Comparison of ENCODE assay signal across 21 cellular contexts in genomic region chr10:10462116-10462515, GRCh38.
"Had no signal": no experiment of that assay in that cellular context is flagged by ENCODE, and none has a peak within 500 bp of the region (broad histone marks: within the 10 kb centered on the region; RNA-seq: fewer than 3 reads in every experiment).

No MANE protein-coding gene starts in this region.

- H3K9me3 ChIP-seq: breast epithelium, neutrophil, pancreas, testis, upper lobe of right lung had no signal

- H3K9me3 Mint-ChIP-seq: immature natural killer cell; memory B cell; naive thymus-derived CD4-positive, alpha-beta T cell had no signal

- H3K27ac ChIP-seq: breast epithelium, coronary artery, neutrophil, pancreas, testis, upper lobe of right lung had no signal

- H3K27me3 ChIP-seq: breast epithelium, neutrophil, testis, upper lobe of right lung had no signal

- DNase-seq: activated CD4-positive, alpha-beta T cell treated with anti-CD3 and anti-CD28 coated beads, Interleukin-2, amount 50 U/mL, for 1 hour; activated CD4-positive, CD25-positive, alpha-beta regulatory T cell treated with anti-CD3 and anti-CD28 coated beads, Interleukin-2, amount 50 U/mL, for 72 hours; activated CD8-positive, alpha-beta memory T cell treated with anti-CD3 and anti-CD28 coated beads, Interleukin-2, amount 50 U/mL, for 4 hours; activated effector memory CD4-positive, alpha-beta T cell treated with Interleukin-2 at 50 U/mL for 16 hours; activated naive CD4-positive, alpha-beta T cell treated with anti-CD3 and anti-CD28 coated beads, Interleukin-2, amount 50 U/mL, for 16 hours; activated T-cell treated with anti-CD3 and anti-CD28 coated beads, Interleukin-2, amount 50 U/mL, for 48 hours; aorta; immature natural killer cell; kidney glomerular epithelial cell; naive thymus-derived CD4-positive, alpha-beta T cell; pancreas; stimulated activated CD4-positive, alpha-beta T cell treated with anti-CD3 and anti-CD28 coated beads, Interleukin-4, amount 100 ng/mL, for 1 hour; T1000; testis; upper lobe of right lung had no signal

- H3K4me1 Mint-ChIP-seq: immature natural killer cell; memory B cell; naive thymus-derived CD4-positive, alpha-beta T cell had no signal

- H3K27ac Mint-ChIP-seq: immature natural killer cell; memory B cell; naive thymus-derived CD4-positive, alpha-beta T cell had no signal

- H3K4me1 ChIP-seq: breast epithelium, pancreas, testis, upper lobe of right lung had no signal

- H3K4me3 Mint-ChIP-seq: immature natural killer cell; memory B cell; naive thymus-derived CD4-positive, alpha-beta T cell had no signal

- ATAC-seq: naive thymus-derived CD4-positive, alpha-beta T cell; sciatic nerve; upper lobe of right lung had no signal

- H3K4me3 ChIP-seq: breast epithelium, coronary artery, pancreas, smooth muscle cell, testis, upper lobe of right lung had no signal

- H3K36me3 Mint-ChIP-seq: immature natural killer cell; memory B cell; naive thymus-derived CD4-positive, alpha-beta T cell had no signal

- H3K36me3 ChIP-seq: breast epithelium, neutrophil, pancreas, upper lobe of right lung had no signal
